ENCODE assay signal across 8 cellular contexts in the genomic region with DNA sequence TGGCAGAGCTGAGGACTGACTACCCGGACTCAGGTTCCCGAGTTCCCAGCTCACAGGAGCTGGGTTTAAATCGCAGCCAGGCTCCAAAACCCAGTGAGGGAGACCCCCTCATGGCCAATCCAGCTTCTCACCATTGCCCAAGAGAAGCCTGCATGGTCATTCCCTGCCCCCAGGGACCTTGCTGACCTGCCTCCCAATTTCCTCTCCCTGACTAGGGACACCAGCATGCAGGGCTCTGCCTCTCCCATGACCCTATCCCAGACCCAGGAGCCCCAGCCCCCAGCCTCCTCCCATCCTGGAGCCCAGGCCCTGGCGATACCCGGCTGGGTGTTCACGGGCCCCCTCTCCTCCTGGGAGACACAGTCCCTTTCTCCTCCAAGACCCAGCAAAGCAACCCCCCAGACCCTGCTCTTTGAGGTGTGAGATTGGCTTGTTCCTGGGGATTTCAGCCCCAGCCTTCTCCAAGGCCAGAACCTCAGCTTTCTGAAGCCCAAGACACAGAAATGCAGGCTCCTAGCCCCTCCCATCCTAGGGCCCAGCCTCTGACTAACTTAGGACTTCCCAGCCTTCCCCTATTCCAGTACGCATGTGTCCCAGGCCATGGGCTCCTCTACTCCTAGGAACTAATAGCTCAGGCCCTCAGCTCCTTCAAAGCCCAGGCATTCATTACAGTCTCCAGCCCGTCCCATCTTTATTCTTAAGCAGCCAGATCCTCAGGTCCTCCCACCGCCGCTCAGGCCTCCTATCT. TPM values are rescaled to one million over a fixed set of nuclear protein-coding genes. Genes with fewer than 3 reads are reported as not detected.
A peak's percentile ranks its signal among the peaks of the same experiment; 100 is the strongest.
DNase-seq lines count a peak whose midpoint lies in the region; FAIRE-seq and TF ChIP-seq lines count a peak whose summit lies in the region.

No MANE protein-coding gene starts in this region.

- DNase-seq in A673 (ENCODE audit: low spot score) (peak; percentile 68), GM13977 (ENCODE audit: low spot score) (peak; percentile 69), SK-N-SH (peak; percentile 59), endothelial cell (ENCODE audit: low spot score) (no peak), urothelium cell line (ENCODE audit: low spot score) (peak; percentile 70), NCI-H128 (lab: John Stamatoyannopoulos, UW; ENCODE audit: unreplicated experiment) (no peak), SKM-1 (lab: John Stamatoyannopoulos, UW; ENCODE audit: unreplicated experiment) (no peak)

- H3K36me3 Mint-ChIP-seq in endothelial cell (ENCODE audit: low read depth, unreplicated experiment) = peaks cover 22% of the 10 kb centered on the region

- peaks cover 29% of the 10 kb centered on the region for H3K4me1 Mint-ChIP-seq in endothelial cell (ENCODE audit: unreplicated experiment)

- no peak for TF ChIP-seq EP300 in SK-N-SH (IDR thresholded peaks at IDR 0.05; ENCODE audit: borderline replicate concordance in 1 of 2, low read depth in 1 of 2, low read length in 1 of 2)

- POLR2A ChIA-PET in A673 (lab: Charles Lee; ENCODE audit: low non-redundant PET) = interaction anchor here (0.6 to 0.8 kb wide), 2 partner anchors 37 to 207 kb away, joined by 3 to 4 read pairs; no protein-coding TSS in a partner anchor
- POLR2A ChIA-PET in SK-N-SH (lab: Yijun Ruan, JAX) = interaction anchor here (0.6 kb wide), 1 partner anchor 253 kb away, joined by 3 read pairs; no protein-coding TSS in a partner anchor

- H3K9ac ChIP-seq in SK-N-SH = peak overlapping the region; percentile 96

- peaks cover 73% of the 10 kb centered on the region for H3K79me2 ChIP-seq in SK-N-SH (ENCODE audit: insufficient read depth)

- H3K27ac Mint-ChIP-seq in endothelial cell (ENCODE audit: unreplicated experiment) = peak overlapping the region; percentile 72

- H3K27ac ChIP-seq in A673 (ENCODE audit: low read depth, low read length, poor library complexity, severe bottlenecking) (peak overlapping the region; percentile 85), SK-N-SH (ENCODE audit: low read depth in 2 of 2, low read length in 1 of 2) (peak overlapping the region; percentile 58 to 82; a peak in 3 of 4 replicates)

- in situ Hi-C loops in GM13977 (cut with MboI; ENCODE audit: low pct_unique_long_range_greater_than_20kb, low sequenced_read_pairs, unreplicated experiment) = no loop called here

- CTCF ChIA-PET in A673 (lab: Charles Lee) = interaction anchor here (2.1 kb wide), 1 partner anchor 21 kb away, joined by 14 read pairs; no protein-coding TSS in a partner anchor
- CTCF ChIA-PET in SK-N-SH (lab: Yijun Ruan, JAX) = interaction anchor here (0.9 to 6.2 kb wide), 9 partner anchors 8 to 204 kb away, joined by 3 to 54 read pairs (median 12); partner anchors contain the start of gene FTL

- peak overlapping the region; percentile 97 for H3K4me3 Mint-ChIP-seq in endothelial cell (ENCODE audit: unreplicated experiment)

- TF ChIP-seq CTCF in A673 (conservative IDR thresholded peaks at IDR 0.05; ENCODE audit: low read depth, low read length) (no peak), GM13977 (IDR thresholded peaks at IDR 0.05; ENCODE audit: extremely low read depth, insufficient read depth, missing control alignments) (no peak), SK-N-SH (IDR thresholded peaks at IDR 0.05) (no peak), endothelial cell (IDR thresholded peaks at IDR 0.05; ENCODE audit: unreplicated experiment) (no peak)

- 49% methylated on average over 8 of the region's 10 CpGs for whole genome bisulfite sequencing in SK-N-SH (ENCODE audit: low lambda C conversion rate)

- H3K4me3 ChIP-seq in A673 (ENCODE audit: low read depth, low read length, poor library complexity, severe bottlenecking) (peak overlapping the region; percentile 79), SK-N-SH (ENCODE audit: low read depth in 2 of 2, low read length in 1 of 2) (peak overlapping the region; percentile 74 to 99), mononuclear cell (ENCODE audit: low read length) (peak overlapping the region; percentile 90)

- intact Hi-C loops in A673 (cut with micrococcal nuclease; ENCODE audit: unreplicated experiment) = loop anchor here (5.0 kb wide), 1 partner anchor 220 kb away; no protein-coding TSS in a partner anchor

- H3K9me3 ChIP-seq in A673 (ENCODE audit: low read depth, low read length, poor library complexity, severe bottlenecking) = no peaks in the 10 kb centered on the region
- H3K9me3 ChIP-seq in SK-N-SH = no peaks in the 10 kb centered on the region
- H3K9me3 ChIP-seq in mononuclear cell (ENCODE audit: low read depth, low read length) = no peaks in the 10 kb centered on the region

- peak overlapping the region; percentile 100 for H3K4me2 ChIP-seq in SK-N-SH

- no TSS peak for BruUV-seq in A673 (replicated peaks; lab: Mats Ljungman, UMichigan)

- H3K27me3 Mint-ChIP-seq in endothelial cell (ENCODE audit: unreplicated experiment) = peaks cover 13% of the 10 kb centered on the region

- H3K9me2 ChIP-seq in SK-N-SH = no peaks in the 10 kb centered on the region

- H3K4me1 ChIP-seq in A673 (ENCODE audit: insufficient read depth, low read length, poor library complexity, severe bottlenecking) = peaks cover 14% of the 10 kb centered on the region
- peaks cover 0 to 17% of the 10 kb centered on the region in 2 experiments; a peak in 1 of 4 replicates for H3K4me1 ChIP-seq in SK-N-SH (ENCODE audit: control insufficient read depth in 1 of 2, insufficient read depth in 2 of 2, low read depth in 1 of 2, low read length in 1 of 2)
- peaks cover 32% of the 10 kb centered on the region for H3K4me1 ChIP-seq in mononuclear cell (ENCODE audit: insufficient read depth, low read length)

- H4K20me1 ChIP-seq in SK-N-SH (ENCODE audit: insufficient read depth) = no peaks in the 10 kb centered on the region

- H3K27me3 ChIP-seq in A673 (replicated peaks; ENCODE audit: insufficient read depth, low read depth, low read length, poor library complexity) (no peaks in the 10 kb centered on the region), SK-N-SH (ENCODE audit: insufficient read depth) (no peaks in the 10 kb centered on the region), mononuclear cell (ENCODE audit: insufficient read depth, low read length) (no peaks in the 10 kb centered on the region)

- H3K36me3 ChIP-seq in A673 (ENCODE audit: insufficient read depth, low read length, poor library complexity, severe bottlenecking) (peaks cover 14% of the 10 kb centered on the region), SK-N-SH (replicated peaks in 1 of 2; ENCODE audit: control insufficient read depth in 1 of 2, insufficient read depth in 2 of 2, low read length in 1 of 2) (peaks cover 0 to 21% of the 10 kb centered on the region in 2 experiments)

- H3K9me3 Mint-ChIP-seq in endothelial cell (ENCODE audit: unreplicated experiment) = no peaks in the 10 kb centered on the region

- peaks cover 8% of the 10 kb centered on the region for H3F3A ChIP-seq in SK-N-SH (replicated peaks; ENCODE audit: insufficient read depth)

- H2AFZ ChIP-seq in SK-N-SH (ENCODE audit: low read depth) = peak overlapping the region; percentile 69; the same call in 1 of the 2 replicates

- FAIRE-seq in urothelium cell line (lab: Jason Lieb, UNC) = no peak

- no peak for TF ChIP-seq RAD21 in SK-N-SH (IDR thresholded peaks at IDR 0.05; ENCODE audit: low read length)

TF ChIP-seq in SK-N-SH, 30 proteins besides CTCF, POLR2A, EP300 and RAD21:
- TF ChIP-seq SIN3A (IDR thresholded peaks at IDR 0.05; ENCODE audit: borderline replicate concordance, low read depth, low read length) (no peak), POLR2AphosphoS5 (IDR thresholded peaks at IDR 0.05; ENCODE audit: low read depth, low read length) (peak; percentile 47; the same call in 1 of the 2 replicates), TAF1 (IDR thresholded peaks at IDR 0.05; ENCODE audit: borderline replicate concordance, low read depth, low read length) (peak; percentile 56; the same call in 1 of the 2 replicates), FOXM1 (IDR thresholded peaks at IDR 0.05; ENCODE audit: low read depth) (no peak), NRF1 (IDR thresholded peaks at IDR 0.05; ENCODE audit: low read depth, low read length) (peak; percentile 48)

RNA-seq across cellular contexts. Expression of gene GYS1, which starts 1.1 kb away (rescaled TPM):
- total RNA-seq in A673 (2021) (54.6 and 57.0 TPM in 2 replicates), endothelial cell (ENCODE audit: unreplicated experiment) (45.7 TPM), mononuclear cell (10.0 TPM)
- 24.1 and 25.3 TPM in 2 replicates for polyA plus RNA-seq in SK-N-SH (2012; rRNA removed)
- 12.9 and 18.2 TPM in 2 replicates for polyA plus RNA-seq in SK-N-SH (2012; cell fraction: cytosol; rRNA removed)
- 69.6 and 71.7 TPM in 2 replicates for polyA plus RNA-seq in SK-N-SH (2012; cell fraction: nucleus; rRNA removed)

RNA-seq across cellular contexts. Expression of gene RUVBL2, which starts 1.7 kb away (rescaled TPM):
- total RNA-seq in A673 (2021) = 227 and 241 TPM in 2 replicates
- polyA plus RNA-seq in SK-N-SH (2012; rRNA removed) = 411 and 459 TPM in 2 replicates
- 196 and 298 TPM in 2 replicates for polyA plus RNA-seq in SK-N-SH (2012; cell fraction: cytosol; rRNA removed)
- 340 and 467 TPM in 2 replicates for polyA plus RNA-seq in SK-N-SH (2012; cell fraction: nucleus; rRNA removed)
- total RNA-seq in endothelial cell (ENCODE audit: unreplicated experiment) = 80.6 TPM
- total RNA-seq in mononuclear cell = 19.9 TPM

RNA-seq across cellular contexts. Expression of gene LHB, which starts 24.9 kb away (rescaled TPM):
- total RNA-seq in A673 (2021) = not detected in 2 replicates
- polyA plus RNA-seq in SK-N-SH (2012; rRNA removed) = 0.13 and 0.23 TPM in 2 replicates
- polyA plus RNA-seq in SK-N-SH (2012; cell fraction: cytosol; rRNA removed) = 0.13 TPM in 1 of 2 replicates, not detected in the other
- polyA plus RNA-seq in SK-N-SH (2012; cell fraction: nucleus; rRNA removed) = 3.1 and 5.2 TPM in 2 replicates
- total RNA-seq in endothelial cell (ENCODE audit: unreplicated experiment) = 1.4 TPM
- not detected for total RNA-seq in mononuclear cell

RNA-seq across cellular contexts. Expression of gene FTL, which starts 26.9 kb away (rescaled TPM):
- 1,330 and 1,983 TPM in 2 replicates for total RNA-seq in A673 (2021)
- polyA plus RNA-seq in SK-N-SH (2012; rRNA removed) = 587 and 875 TPM in 2 replicates
- polyA plus RNA-seq in SK-N-SH (2012; cell fraction: cytosol; rRNA removed) = 532 and 592 TPM in 2 replicates
- 164 and 250 TPM in 2 replicates for polyA plus RNA-seq in SK-N-SH (2012; cell fraction: nucleus; rRNA removed)
- total RNA-seq in endothelial cell (ENCODE audit: unreplicated experiment) = 1,109 TPM
- total RNA-seq in mononuclear cell = 2,689 TPM

RNA-seq across cellular contexts. Expression of gene CGB3, which starts 32.1 kb away (rescaled TPM):
- total RNA-seq in A673 (2021) (not detected in 2 replicates), endothelial cell (ENCODE audit: unreplicated experiment) (not detected), mononuclear cell (not detected)
- polyA plus RNA-seq in SK-N-SH (2012; rRNA removed) = 0.10 TPM in 1 of 2 replicates, not detected in the other
- polyA plus RNA-seq in SK-N-SH (2012; cell fraction: cytosol; rRNA removed) = not detected in 2 replicates
- not detected in 2 replicates for polyA plus RNA-seq in SK-N-SH (2012; cell fraction: nucleus; rRNA removed)

Comparison
In these comparisons a context has a peak if more than half of its experiments do, and no peak if none do; other contexts are left out.
1. DNase-seq: peak in A673 (single experiment), GM13977 (single experiment), SK-N-SH (single experiment) and urothelium cell line (single experiment); none in endothelial cell (single experiment), NCI-H128 (single experiment) and SKM-1 (single experiment).
2. Peak in every context shown above with its lines, with median percentiles within 50 percentile points of each other: H3K4me3 ChIP-seq.